Comparison of ENCODE assay signal across 8 cellular contexts in the genomic region with DNA sequence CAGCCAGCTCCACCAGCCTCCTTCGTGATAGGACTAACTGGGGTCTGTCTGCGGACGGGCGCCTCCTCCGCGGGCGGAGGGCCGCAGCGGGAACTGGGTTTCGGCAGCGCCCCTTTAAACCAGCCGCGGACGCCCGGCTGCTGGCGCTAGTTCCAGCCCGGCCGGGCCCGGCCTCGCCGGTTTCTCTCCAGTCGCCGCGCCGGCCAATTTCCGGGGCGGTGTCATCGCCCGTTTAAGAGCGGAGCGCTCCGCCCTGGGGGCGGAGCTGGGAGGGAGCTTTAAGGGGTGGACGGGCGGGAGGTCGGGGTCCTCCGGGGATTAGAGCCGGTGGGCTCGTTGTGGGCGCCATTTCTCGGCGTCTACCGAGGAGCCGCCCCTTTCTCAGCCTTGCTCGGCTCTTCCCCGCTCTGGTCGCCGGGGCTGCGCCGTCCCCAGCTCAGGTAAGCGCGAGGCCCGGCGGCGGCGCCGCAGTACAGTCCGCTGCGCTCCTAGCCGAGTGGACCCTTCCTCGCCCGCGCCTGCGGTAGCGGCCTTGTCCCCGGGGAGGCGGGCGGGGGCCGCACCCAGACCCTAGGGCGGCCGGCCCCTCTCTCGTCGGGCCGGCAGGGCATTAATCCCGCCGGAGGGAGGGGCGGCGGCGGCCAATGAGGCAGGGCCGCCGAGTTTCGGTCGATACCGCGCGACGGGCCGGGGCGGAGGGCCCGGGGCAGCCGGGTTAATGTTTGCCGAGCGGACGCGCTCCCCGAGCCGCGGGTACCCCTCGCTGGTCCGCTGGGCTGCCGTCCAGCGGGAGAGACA. TPM values are rescaled to one million over a fixed set of nuclear protein-coding genes. Genes with fewer than 3 reads are reported as not detected.
A peak's percentile ranks its signal among the peaks of the same experiment; 100 is the strongest.
DNase-seq lines count a peak whose midpoint lies in the region; ATAC-seq and TF ChIP-seq lines count a peak whose summit lies in the region.

A gene (plus strand): TSS at position 307 of the 798 bp plus-strand sequence. CDS start 6,008 bp downstream, outside the sequence.

- peaks cover 27% of the 10 kb centered on the region for H3K4me1 ChIP-seq in DND-41 (ENCODE audit: insufficient read depth, low read length)

- H3K79me2 ChIP-seq in DND-41 (ENCODE audit: insufficient read depth, low read length), result peaks cover 42% of the 10 kb centered on the region
- H3K79me2 ChIP-seq in neural cell (replicated peaks; ENCODE audit: insufficient read depth, low read length), result peaks cover 34% of the 10 kb centered on the region

- no peak for TF ChIP-seq CTCF in DND-41 (IDR thresholded peaks at IDR 0.05; ENCODE audit: borderline replicate concordance, extremely low read depth, low read length, poor library complexity, severe bottlenecking)
- TF ChIP-seq CTCF in neural cell (IDR thresholded peaks at IDR 0.05; ENCODE audit: poor library complexity, severe bottlenecking), result peak; percentile 30

- no peaks in the 10 kb centered on the region for H3K9me3 Mint-ChIP-seq in stimulated activated naive CD8-positive, alpha-beta T cell treated with anti-CD3 and anti-CD28 coated beads, Interleukin-15, amount 100 ng/mL, for 72 hours

- peaks cover 21% of the 10 kb centered on the region for H3K4me1 Mint-ChIP-seq in stimulated activated naive CD8-positive, alpha-beta T cell treated with anti-CD3 and anti-CD28 coated beads, Interleukin-15, amount 100 ng/mL, for 72 hours

- H3K4me3 Mint-ChIP-seq in stimulated activated naive CD8-positive, alpha-beta T cell treated with anti-CD3 and anti-CD28 coated beads, Interleukin-15, amount 100 ng/mL, for 72 hours, result peak within 1 kb of the TSS; percentile 75 to 81

- H3K27ac Mint-ChIP-seq in stimulated activated naive CD8-positive, alpha-beta T cell treated with anti-CD3 and anti-CD28 coated beads, Interleukin-15, amount 100 ng/mL, for 72 hours, result peak within 1 kb of the TSS; percentile 22 to 57

- H3K9me3 ChIP-seq in DND-41 (ENCODE audit: insufficient read depth, low read length, severe bottlenecking) (no peaks in the 10 kb centered on the region), KOPT-K1 (ENCODE audit: insufficient read depth, low read length, poor library complexity, severe bottlenecking) (no peaks in the 10 kb centered on the region), neural cell (ENCODE audit: low read length) (no peaks in the 10 kb centered on the region)

- peak; percentile 53 for TF ChIP-seq EP300 in neural cell (conservative IDR thresholded peaks at IDR 0.05; ENCODE audit: poor library complexity, severe bottlenecking)

- H2AFZ ChIP-seq in DND-41 (ENCODE audit: low read depth, low read length), result peak within 1 kb of the TSS; percentile 66
- peak within 1 kb of the TSS; percentile 69 for H2AFZ ChIP-seq in neural cell (ENCODE audit: low read depth, low read length)

- H3K4me3 ChIP-seq in DND-41 (ENCODE audit: low read depth in 1 of 2, low read length in 2 of 2) (peak within 1 kb of the TSS; percentile 74 to 80), neural cell (ENCODE audit: low read length) (peak within 1 kb of the TSS; percentile 99)

- no peaks in the 10 kb centered on the region for H3K27me3 Mint-ChIP-seq in stimulated activated naive CD8-positive, alpha-beta T cell treated with anti-CD3 and anti-CD28 coated beads, Interleukin-15, amount 100 ng/mL, for 72 hours

- peak within 1 kb of the TSS; percentile 78 for H3K4me2 ChIP-seq in DND-41 (ENCODE audit: insufficient read depth, low read length)
- peak within 1 kb of the TSS; percentile 96 for H3K4me2 ChIP-seq in neural cell (ENCODE audit: low read length)

- peak; percentile 93 for DNase-seq in DND-41
- peak; percentile 92 for DNase-seq in RPMI7951 (ENCODE audit: low read depth)
- peak; percentile 69 for DNase-seq in activated T-helper 9 cell treated with anti-CD3 and anti-CD28 coated beads, Interleukin-2, amount 50 U/mL, for 16 hours (ENCODE audit: low read depth)
- DNase-seq in fibroblast of the conjunctiva (ENCODE audit: low read depth), result peak; percentile 83
- peak; percentile 84 to 85 for DNase-seq in stimulated activated naive CD8-positive, alpha-beta T cell treated with anti-CD3 and anti-CD28 coated beads, Interleukin-15, amount 100 ng/mL, for 72 hours

- no peaks in the 10 kb centered on the region for H3F3A ChIP-seq in neural cell (ENCODE audit: insufficient read depth, low read length, poor library complexity, severe bottlenecking)

- no peaks in the 10 kb centered on the region for H3K27me3 ChIP-seq in DND-41 (ENCODE audit: insufficient read depth, low read length, poor library complexity)
- no peaks in the 10 kb centered on the region for H3K27me3 ChIP-seq in neural cell (ENCODE audit: insufficient read depth, low read depth, low read length)

- H3K27ac ChIP-seq in DND-41 (ENCODE audit: low read length) (peak within 1 kb of the TSS; percentile 73), KOPT-K1 (ENCODE audit: low read depth, low read length, poor library complexity, severe bottlenecking) (peak within 1 kb of the TSS; percentile 59), neural cell (ENCODE audit: low read length) (peak within 1 kb of the TSS; percentile 58)

- no peaks in the 10 kb centered on the region for H3K9me2 ChIP-seq in neural cell (ENCODE audit: insufficient read depth, low read length)

- H3K36me3 ChIP-seq in DND-41 (ENCODE audit: insufficient read depth, low read length) (no peaks in the 10 kb centered on the region; the same call in 1 of the 2 replicates), KOPT-K1 (ENCODE audit: insufficient read depth, low read length) (no peaks in the 10 kb centered on the region), neural cell (ENCODE audit: insufficient read depth, low read length) (no peaks in the 10 kb centered on the region)

- peak; percentile 91 for ATAC-seq in DND-41 (ENCODE audit: insufficient read depth, low read depth)
- ATAC-seq in GM21825 (IDR thresholded peaks at IDR 0.05; ENCODE audit: unreplicated experiment), result peak; percentile 90
- ATAC-seq in stimulated activated naive CD8-positive, alpha-beta T cell treated with anti-CD3 and anti-CD28 coated beads, Interleukin-15, amount 100 ng/mL, for 72 hours, result peak; percentile 95

- H4K20me1 ChIP-seq in DND-41 (ENCODE audit: insufficient read depth, low read length) (peaks cover 4% of the 10 kb centered on the region; the same call in 1 of the 2 replicates), neural cell (ENCODE audit: insufficient read depth) (no peaks in the 10 kb centered on the region)

- H3K9ac ChIP-seq in DND-41 (ENCODE audit: low read depth, low read length) (peak within 1 kb of the TSS; percentile 94), neural cell (ENCODE audit: low read length) (peak within 1 kb of the TSS; percentile 86)

- peak; percentile 28 for TF ChIP-seq RAD21 in neural cell (conservative IDR thresholded peaks at IDR 0.05)

TF ChIP-seq in neural cell, 6 proteins besides CTCF, POLR2A, EP300 and RAD21:
- peak; percentile 17 for TF ChIP-seq TAF1 (IDR thresholded peaks at IDR 0.05; ENCODE audit: low read depth)
- TF ChIP-seq MXI1 (conservative IDR thresholded peaks at IDR 0.05; ENCODE audit: poor library complexity, severe bottlenecking), result peak; percentile 58
- TF ChIP-seq, protein P1, sequence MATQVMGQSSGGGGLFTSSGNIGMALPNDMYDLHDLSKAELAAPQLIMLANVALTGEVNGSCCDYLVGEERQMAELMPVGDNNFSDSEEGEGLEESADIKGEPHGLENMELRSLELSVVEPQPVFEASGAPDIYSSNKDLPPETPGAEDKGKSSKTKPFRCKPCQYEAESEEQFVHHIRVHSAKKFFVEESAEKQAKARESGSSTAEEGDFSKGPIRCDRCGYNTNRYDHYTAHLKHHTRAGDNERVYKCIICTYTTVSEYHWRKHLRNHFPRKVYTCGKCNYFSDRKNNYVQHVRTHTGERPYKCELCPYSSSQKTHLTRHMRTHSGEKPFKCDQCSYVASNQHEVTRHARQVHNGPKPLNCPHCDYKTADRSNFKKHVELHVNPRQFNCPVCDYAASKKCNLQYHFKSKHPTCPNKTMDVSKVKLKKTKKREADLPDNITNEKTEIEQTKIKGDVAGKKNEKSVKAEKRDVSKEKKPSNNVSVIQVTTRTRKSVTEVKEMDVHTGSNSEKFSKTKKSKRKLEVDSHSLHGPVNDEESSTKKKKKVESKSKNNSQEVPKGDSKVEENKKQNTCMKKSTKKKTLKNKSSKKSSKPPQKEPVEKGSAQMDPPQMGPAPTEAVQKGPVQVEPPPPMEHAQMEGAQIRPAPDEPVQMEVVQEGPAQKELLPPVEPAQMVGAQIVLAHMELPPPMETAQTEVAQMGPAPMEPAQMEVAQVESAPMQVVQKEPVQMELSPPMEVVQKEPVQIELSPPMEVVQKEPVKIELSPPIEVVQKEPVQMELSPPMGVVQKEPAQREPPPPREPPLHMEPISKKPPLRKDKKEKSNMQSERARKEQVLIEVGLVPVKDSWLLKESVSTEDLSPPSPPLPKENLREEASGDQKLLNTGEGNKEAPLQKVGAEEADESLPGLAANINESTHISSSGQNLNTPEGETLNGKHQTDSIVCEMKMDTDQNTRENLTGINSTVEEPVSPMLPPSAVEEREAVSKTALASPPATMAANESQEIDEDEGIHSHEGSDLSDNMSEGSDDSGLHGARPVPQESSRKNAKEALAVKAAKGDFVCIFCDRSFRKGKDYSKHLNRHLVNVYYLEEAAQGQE (IDR thresholded peaks at IDR 0.05; ENCODE audit: borderline replicate concordance), result peak; percentile 44
- TF ChIP-seq SMC3 (conservative IDR thresholded peaks at IDR 0.05; ENCODE audit: poor library complexity), result peak; percentile 38
- peak; percentile 70 for TF ChIP-seq POLR2AphosphoS5 (IDR thresholded peaks at IDR 0.05)
- no peak for TF ChIP-seq EZH2 (IDR thresholded peaks at IDR 0.05; ENCODE audit: borderline replicate concordance, insufficient read depth, low read length, poor library complexity, severe bottlenecking)

RNA-seq across cellular contexts. Expression of the gene that starts here (rescaled TPM):
- 3.4 TPM in 2 replicates for total RNA-seq in RPMI7951 (2014; rRNA removed; shearing (Covaris generic))
- 28.7 and 32.9 TPM in 2 replicates for polyA plus RNA-seq in neural cell
- 83.3 and 85.2 TPM in 2 replicates for polyA minus RNA-seq in neural cell

Comparison
In these comparisons a context has a peak if more than half of its experiments do, and no peak if none do; other contexts are left out.
1. Peak in every context shown above with its lines: DNase-seq, ATAC-seq, H3K4me3 ChIP-seq and H3K27ac ChIP-seq.